ENCODE assay signal across 1 cellular context in the genomic region with DNA sequence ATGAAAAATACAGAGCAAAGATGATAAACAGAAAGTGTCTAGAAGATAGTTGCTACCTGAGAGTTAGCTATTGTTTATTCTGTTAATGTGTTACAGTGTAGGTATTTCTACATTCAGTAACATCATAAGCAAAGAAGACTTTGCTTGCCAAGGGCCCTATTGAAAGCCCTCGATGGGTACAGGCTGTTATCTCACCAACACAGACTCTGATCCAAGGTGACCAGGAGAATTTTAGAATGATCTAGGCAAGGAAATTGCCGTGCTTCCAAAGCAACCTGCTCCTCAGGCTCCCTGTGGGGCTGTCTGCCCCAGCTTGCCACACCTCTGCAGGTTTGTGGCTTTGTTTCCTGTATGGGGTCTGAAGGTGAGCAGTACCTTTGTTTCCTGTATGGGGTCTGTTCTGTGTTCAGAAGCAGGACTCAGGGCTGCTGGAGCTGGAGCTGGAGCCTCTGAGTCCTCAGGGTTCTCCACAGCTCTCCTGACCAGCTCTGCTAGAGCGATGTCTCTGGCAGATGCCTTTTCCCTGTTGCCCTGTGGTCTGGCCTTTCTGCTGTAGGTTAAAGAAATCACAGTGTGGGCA.
TF ChIP-seq lines count a peak whose summit lies in the region.

No MANE protein-coding gene starts in this region.

TF ChIP-seq in WTC11, 78 proteins besides CTCF, POLR2A, EP300 and RAD21 (continued from another document):
- TF ChIP-seq, protein P1, sequence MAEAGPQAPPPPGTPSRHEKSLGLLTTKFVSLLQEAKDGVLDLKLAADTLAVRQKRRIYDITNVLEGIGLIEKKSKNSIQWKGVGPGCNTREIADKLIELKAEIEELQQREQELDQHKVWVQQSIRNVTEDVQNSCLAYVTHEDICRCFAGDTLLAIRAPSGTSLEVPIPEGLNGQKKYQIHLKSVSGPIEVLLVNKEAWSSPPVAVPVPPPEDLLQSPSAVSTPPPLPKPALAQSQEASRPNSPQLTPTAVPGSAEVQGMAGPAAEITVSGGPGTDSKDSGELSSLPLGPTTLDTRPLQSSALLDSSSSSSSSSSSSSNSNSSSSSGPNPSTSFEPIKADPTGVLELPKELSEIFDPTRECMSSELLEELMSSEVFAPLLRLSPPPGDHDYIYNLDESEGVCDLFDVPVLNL (CRISPR knock-in tag; IDR thresholded peaks at IDR 0.05; ENCODE audit: borderline replicate concordance, low read depth) = no peak
- TF ChIP-seq ZNF138 (CRISPR knock-in tag; conservative IDR thresholded peaks at IDR 0.05) = no peak
